Comparison of ENCODE assay signal across 34 cellular contexts in genomic region chr19:49243129-49243528, GRCh38.
"Had no signal": no experiment of that assay in that cellular context is flagged by ENCODE, and none has a peak within 500 bp of the region (broad histone marks: within the 10 kb centered on the region; RNA-seq: fewer than 3 reads in every experiment).

No MANE protein-coding gene starts in this region.

- H3K9me3 Mint-ChIP-seq: activated CD4-positive, alpha-beta memory T cell treated with anti-CD3 and anti-CD28 coated beads, Interleukin-2, amount 10 ng/mL, durations not matched to agents 7 days and 5 days; activated CD4-positive, alpha-beta T cell treated with anti-CD3 and anti-CD28 coated beads, Interleukin-2, amount 10 ng/mL, durations not matched to agents 7 days and 5 days; activated naive CD4-positive, alpha-beta T cell treated with anti-CD3 and anti-CD28 coated beads, Interleukin-2, amount 10 ng/mL, durations not matched to agents 7 days and 5 days; activated naive CD4-positive, alpha-beta T cell treated with anti-CD3 and anti-CD28 coated beads, Interleukin-2, amount 50 U/mL, for 72 hours; activated naive CD8-positive, alpha-beta T cell treated with anti-CD3 and anti-CD28 coated beads, Interleukin-2, amount 10 ng/mL, durations not matched to agents 7 days and 5 days; activated T-cell treated with anti-CD3 and anti-CD28 coated beads, Interleukin-2, amount 50 U/mL, for 24 hours; activated T-cell treated with anti-CD3 and anti-CD28 coated beads, Interleukin-2, amount 50 U/mL, for 72 hours; T-helper 2 cell treated with Interferon-gamma antibody and Interleukin-4, amounts not matched to agents 5 μg/mL and 100 μg/mL, for 36 hours had no signal

- H3K27me3 Mint-ChIP-seq: activated CD4-positive, alpha-beta T cell treated with anti-CD3 and anti-CD28 coated beads, Interleukin-2, amount 10 ng/mL, durations not matched to agents 7 days and 5 days; T-helper 17 cell had no signal

- H3K9me3 ChIP-seq: ascending aorta, breast epithelium, colonic mucosa, esophagus muscularis mucosa, gastrocnemius medialis, heart left ventricle had no signal

- ATAC-seq: activated CD4-positive, alpha-beta T cell treated with anti-CD3 and anti-CD28 coated beads for 36 hours; activated naive CD4-positive, alpha-beta T cell treated with anti-CD3 and anti-CD28 coated beads, Interleukin-2, amount 50 U/mL, for 72 hours; activated T-cell treated with anti-CD3 and anti-CD28 coated beads, Interleukin-2, amount 50 U/mL, for 72 hours; foreskin keratinocyte; gastrocnemius medialis; heart left ventricle; T-helper 17 cell had no signal

- H3K4me3 ChIP-seq: ascending aorta, breast epithelium, cardiac muscle cell, colonic mucosa, esophagus muscularis mucosa, gastrocnemius medialis, heart left ventricle had no signal

- H3K36me3 ChIP-seq: ascending aorta, breast epithelium, cardiac muscle cell, colonic mucosa, esophagus muscularis mucosa, gastrocnemius medialis, WERI-Rb-1 had no signal

- H3K27ac Mint-ChIP-seq: activated CD4-positive, alpha-beta memory T cell treated with anti-CD3 and anti-CD28 coated beads, Interleukin-2, amount 10 ng/mL, durations not matched to agents 7 days and 5 days; activated CD4-positive, alpha-beta T cell treated with anti-CD3 and anti-CD28 coated beads for 36 hours; activated CD4-positive, alpha-beta T cell treated with anti-CD3 and anti-CD28 coated beads, Interleukin-2, amount 10 ng/mL, durations not matched to agents 7 days and 5 days; activated naive CD4-positive, alpha-beta T cell treated with anti-CD3 and anti-CD28 coated beads, Interleukin-2, amount 10 ng/mL, durations not matched to agents 7 days and 5 days; activated naive CD4-positive, alpha-beta T cell treated with anti-CD3 and anti-CD28 coated beads, Interleukin-2, amount 50 U/mL, for 72 hours; activated naive CD8-positive, alpha-beta T cell treated with anti-CD3 and anti-CD28 coated beads, Interleukin-2, amount 10 ng/mL, durations not matched to agents 7 days and 5 days; activated T-cell treated with anti-CD3 and anti-CD28 coated beads, Interleukin-2, amount 50 U/mL, for 24 hours; activated T-cell treated with anti-CD3 and anti-CD28 coated beads, Interleukin-2, amount 50 U/mL, for 72 hours; brain; T-helper 17 cell; T-helper 2 cell treated with Interferon-gamma antibody and Interleukin-4, amounts not matched to agents 5 μg/mL and 100 μg/mL, for 36 hours had no signal

- H3K4me3 Mint-ChIP-seq: activated CD4-positive, alpha-beta memory T cell treated with anti-CD3 and anti-CD28 coated beads, Interleukin-2, amount 10 ng/mL, durations not matched to agents 7 days and 5 days; activated CD4-positive, alpha-beta T cell treated with anti-CD3 and anti-CD28 coated beads for 36 hours; activated CD4-positive, alpha-beta T cell treated with anti-CD3 and anti-CD28 coated beads, Interleukin-2, amount 10 ng/mL, durations not matched to agents 7 days and 5 days; activated naive CD4-positive, alpha-beta T cell treated with anti-CD3 and anti-CD28 coated beads, Interleukin-2, amount 10 ng/mL, durations not matched to agents 7 days and 5 days; activated naive CD8-positive, alpha-beta T cell treated with anti-CD3 and anti-CD28 coated beads, Interleukin-2, amount 10 ng/mL, durations not matched to agents 7 days and 5 days; activated T-cell treated with anti-CD3 and anti-CD28 coated beads, Interleukin-2, amount 50 U/mL, for 24 hours; activated T-cell treated with anti-CD3 and anti-CD28 coated beads, Interleukin-2, amount 50 U/mL, for 72 hours; brain; T-helper 17 cell; T-helper 2 cell treated with Interferon-gamma antibody and Interleukin-4, amounts not matched to agents 5 μg/mL and 100 μg/mL, for 36 hours had no signal

- H3K36me3 Mint-ChIP-seq: activated naive CD4-positive, alpha-beta T cell treated with anti-CD3 and anti-CD28 coated beads, Interleukin-2, amount 10 ng/mL, durations not matched to agents 7 days and 5 days; activated naive CD4-positive, alpha-beta T cell treated with anti-CD3 and anti-CD28 coated beads, Interleukin-2, amount 50 U/mL, for 72 hours; activated naive CD8-positive, alpha-beta T cell treated with anti-CD3 and anti-CD28 coated beads, Interleukin-2, amount 10 ng/mL, durations not matched to agents 7 days and 5 days; brain had no signal

- H3K27me3 ChIP-seq: ascending aorta, breast epithelium, cardiac muscle cell, colonic mucosa, esophagus muscularis mucosa, foreskin keratinocyte, gastrocnemius medialis, heart left ventricle had no signal

- DNase-seq: activated CD4-positive, alpha-beta memory T cell treated with anti-CD3 and anti-CD28 coated beads, Interleukin-2, amount 10 ng/mL, durations not matched to agents 7 days and 5 days; activated CD4-positive, alpha-beta T cell treated with anti-CD3 and anti-CD28 coated beads for 36 hours; activated CD4-positive, alpha-beta T cell treated with anti-CD3 and anti-CD28 coated beads, Interleukin-2, amount 10 ng/mL, durations not matched to agents 7 days and 5 days; activated CD4-positive, alpha-beta T cell treated with anti-CD3 and anti-CD28 coated beads, Interleukin-2, amount 50 U/mL, for 4 hours; activated CD4-positive, CD25-positive, alpha-beta regulatory T cell; activated CD4-positive, CD25-positive, alpha-beta regulatory T cell treated with anti-CD3 and anti-CD28 coated beads, Interleukin-2, amount 50 U/mL, for 72 hours; activated CD8-positive, alpha-beta memory T cell treated with anti-CD3 and anti-CD28 coated beads, Interleukin-2, amount 50 U/mL, for 48 hours; activated gamma-delta T cell; activated naive CD4-positive, alpha-beta T cell; activated naive CD4-positive, alpha-beta T cell treated with anti-CD3 and anti-CD28 coated beads, Interleukin-2, amount 10 ng/mL, durations not matched to agents 7 days and 5 days; activated naive CD8-positive, alpha-beta T cell treated with anti-CD3 and anti-CD28 coated beads, Interleukin-2, amount 10 ng/mL, durations not matched to agents 7 days and 5 days; activated T-cell treated with anti-CD3 and anti-CD28 coated beads for 4 hours; activated T-cell treated with anti-CD3 and anti-CD28 coated beads, Interleukin-2, amount 50 U/mL, for 24 hours; activated T-cell treated with anti-CD3 and anti-CD28 coated beads, Interleukin-2, amount 50 U/mL, for 72 hours; central memory CD4-positive, alpha-beta T cell; cerebellar nuclear complex; colonic mucosa; effector memory CD4-positive, alpha-beta T cell; erythroblast; foreskin keratinocyte; gastrocnemius medialis; glutamatergic neuron; heart left ventricle; T-helper 1 cell; T-helper 17 cell; T1000; WERI-Rb-1 had no signal

- H3K27ac ChIP-seq: ascending aorta, breast epithelium, cardiac muscle cell, colonic mucosa, esophagus muscularis mucosa, foreskin keratinocyte, gastrocnemius medialis, heart left ventricle, WERI-Rb-1 had no signal

- H3K4me1 ChIP-seq: ascending aorta, breast epithelium, colonic mucosa, esophagus muscularis mucosa, foreskin keratinocyte, gastrocnemius medialis, heart left ventricle had no signal

- H3K4me1 Mint-ChIP-seq: activated CD4-positive, alpha-beta memory T cell treated with anti-CD3 and anti-CD28 coated beads, Interleukin-2, amount 10 ng/mL, durations not matched to agents 7 days and 5 days; activated CD4-positive, alpha-beta T cell treated with anti-CD3 and anti-CD28 coated beads for 36 hours; activated CD4-positive, alpha-beta T cell treated with anti-CD3 and anti-CD28 coated beads, Interleukin-2, amount 10 ng/mL, durations not matched to agents 7 days and 5 days; activated naive CD4-positive, alpha-beta T cell treated with anti-CD3 and anti-CD28 coated beads, Interleukin-2, amount 10 ng/mL, durations not matched to agents 7 days and 5 days; activated naive CD8-positive, alpha-beta T cell treated with anti-CD3 and anti-CD28 coated beads, Interleukin-2, amount 10 ng/mL, durations not matched to agents 7 days and 5 days; brain; T-helper 17 cell had no signal
